ENCODE assay signal across 6 cellular contexts in genomic region chr3:87702600-87702999, GRCh38.
"Had no signal": no experiment of that assay in that cellular context is flagged by ENCODE, and none has a peak within 500 bp of the region (broad histone marks: within the 10 kb centered on the region; RNA-seq: fewer than 3 reads in every experiment).

No MANE protein-coding gene starts in this region.

- ATAC-seq: K562 had no signal

- DNase-seq: IMR-90, KBM-7, KG1 had no signal

- H3K4me3 ChIP-seq: K562 had no signal

- H3K27ac ChIP-seq: HL-60 had no signal

- FAIRE-seq: HTR-8/SVneo, K562 had no signal
